1 cellular context compared by ENCODE assay signal in genomic region chr14:103563089-103563620, GRCh38.
TF ChIP-seq lines count a peak whose summit lies in the region.

No MANE protein-coding gene starts in this region.

TF ChIP-seq in HEK293, 187 proteins besides CTCF, POLR2A, EP300 and RAD21 (continued from another document and continues in another):
- TF ChIP-seq ZNF148 (tag by site-specific recombination; IDR thresholded peaks at IDR 0.05; ENCODE audit: borderline replicate concordance) (no peak), ZNF426 (tag by site-specific recombination; IDR thresholded peaks at IDR 0.05) (no peak), ZNF133 (tag by site-specific recombination; IDR thresholded peaks at IDR 0.05) (no peak), ZNF398 (tag by site-specific recombination; IDR thresholded peaks at IDR 0.05) (no peak), PBX3 (CRISPR knock-in tag; IDR thresholded peaks at IDR 0.05) (no peak), ZBTB48 (tag by site-specific recombination; IDR thresholded peaks at IDR 0.05) (peak; percentile 64), ZNF530 (tag by site-specific recombination; IDR thresholded peaks at IDR 0.05; ENCODE audit: low read depth) (no peak), SP7 (tag by site-specific recombination; IDR thresholded peaks at IDR 0.05) (no peak; the same call in 1 of the 2 replicates), ZNF37A (tag by site-specific recombination; IDR thresholded peaks at IDR 0.05) (no peak), PRDM2 (tag by site-specific recombination; IDR thresholded peaks at IDR 0.05; ENCODE audit: borderline replicate concordance) (no peak), PATZ1 (tag by site-specific recombination; IDR thresholded peaks at IDR 0.05) (peak; percentile 93; the same call in 1 of the 2 replicates), YY2 (tag by site-specific recombination; IDR thresholded peaks at IDR 0.05) (no peak), ZNF621 (tag by site-specific recombination; IDR thresholded peaks at IDR 0.05) (no peak), ZNF174 (tag by site-specific recombination; IDR thresholded peaks at IDR 0.05) (no peak), ZNF558 (tag by site-specific recombination; IDR thresholded peaks at IDR 0.05) (no peak), ZNF580 (tag by site-specific recombination; IDR thresholded peaks at IDR 0.05) (no peak), SALL2 (tag by site-specific recombination; IDR thresholded peaks at IDR 0.05; ENCODE audit: borderline replicate concordance) (no peak), ZNF501 (tag by site-specific recombination; IDR thresholded peaks at IDR 0.05) (no peak), ZNF555 (tag by site-specific recombination; conservative IDR thresholded peaks at IDR 0.05) (no peak), ZNF239 (tag by site-specific recombination; IDR thresholded peaks at IDR 0.05) (no peak), ELK4 (IDR thresholded peaks at IDR 0.05; ENCODE audit: borderline replicate concordance, low read depth, low read length) (no peak), ZNF664 (tag by site-specific recombination; IDR thresholded peaks at IDR 0.05) (no peak), ZNF548 (tag by site-specific recombination; IDR thresholded peaks at IDR 0.05) (no peak), TCF7L2 (IDR thresholded peaks at IDR 0.05; ENCODE audit: borderline replicate concordance, low read depth, low read length) (no peak), ZNF707 (tag by site-specific recombination; IDR thresholded peaks at IDR 0.05) (no peak), ZNF704 (tag by site-specific recombination; IDR thresholded peaks at IDR 0.05) (no peak), ZNF280C (tag by site-specific recombination; IDR thresholded peaks at IDR 0.05) (no peak), ZNF302 (tag by site-specific recombination; IDR thresholded peaks at IDR 0.05; ENCODE audit: low read depth) (no peak), GLIS2 (tag by site-specific recombination; IDR thresholded peaks at IDR 0.05) (no peak), ZNF391 (tag by site-specific recombination; IDR thresholded peaks at IDR 0.05; ENCODE audit: borderline replicate concordance, low read depth) (peak; percentile 59; the same call in 1 of the 2 replicates), ZNF560 (tag by site-specific recombination; IDR thresholded peaks at IDR 0.05; ENCODE audit: borderline replicate concordance) (no peak), ZBTB1 (tag by site-specific recombination; IDR thresholded peaks at IDR 0.05) (no peak), TRIM28 (IDR thresholded peaks at IDR 0.05; ENCODE audit: borderline replicate concordance, low read length) (no peak), ZNF837 (tag by site-specific recombination; IDR thresholded peaks at IDR 0.05) (0 out of 2 replicates have a peak, but pooled peaks have one; percentile 36), HIC1 (tag by site-specific recombination; IDR thresholded peaks at IDR 0.05) (no peak), ZNF529 (tag by site-specific recombination; IDR thresholded peaks at IDR 0.05; ENCODE audit: insufficient replicate concordance) (no peak), ZNF121 (tag by site-specific recombination; IDR thresholded peaks at IDR 0.05) (no peak), ZNF2 (tag by site-specific recombination; IDR thresholded peaks at IDR 0.05) (0 out of 2 replicates have a peak, but pooled peaks have one; percentile 24)
